ENCODE assay signal across 20 cellular contexts in the genomic region with DNA sequence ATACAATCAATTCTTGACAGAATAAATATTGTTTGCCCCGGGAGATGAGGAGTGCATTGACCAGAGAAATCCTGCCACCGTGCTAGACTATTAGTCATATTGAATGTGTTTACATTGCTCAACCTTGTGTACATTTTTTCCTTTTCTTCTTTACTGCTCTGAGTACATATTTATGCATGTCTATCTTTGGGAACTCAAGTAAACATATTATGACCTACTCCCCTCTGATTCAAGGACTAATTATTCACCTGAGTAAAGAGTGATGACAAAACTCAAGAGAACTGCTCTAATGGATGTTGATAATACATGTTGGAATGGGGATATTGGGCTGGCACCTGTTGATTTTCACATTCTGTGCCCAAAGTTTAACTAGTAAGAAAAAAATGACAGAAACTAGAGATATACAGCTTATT. TPM values are rescaled to one million over a fixed set of nuclear protein-coding genes. Genes with fewer than 3 reads are reported as not detected.
A peak's percentile ranks its signal among the peaks of the same experiment; 100 is the strongest.
DNase-seq lines count a peak whose midpoint lies in the region; ATAC-seq, FAIRE-seq and TF ChIP-seq lines count a peak whose summit lies in the region.
"Had no signal": no experiment of that assay in that cellular context is flagged by ENCODE, and none has a peak within 500 bp of the region (broad histone marks: within the 10 kb centered on the region; RNA-seq: fewer than 3 reads in every experiment).

No MANE protein-coding gene starts in this region.

- H3K4me1 ChIP-seq in HepG2 (ENCODE audit: insufficient read depth, low read length) = peaks cover 58% of the 10 kb centered on the region

- H3K36me3 ChIP-seq in HepG2 (replicated peaks in 1 of 2; ENCODE audit: control insufficient read depth in 1 of 2, insufficient read depth in 2 of 2, low read length in 2 of 2) = no peaks in the 10 kb centered on the region

- no peaks in the 10 kb centered on the region for H3K27me3 Mint-ChIP-seq in WTC11 (ENCODE audit: low read depth)

- H3K9me3 ChIP-seq in HepG2 (ENCODE audit: low read length) = no peaks in the 10 kb centered on the region

- 0% methylated on average over 2 of the region's 2 CpGs for WGBS in HepG2 (ENCODE audit: low lambda C conversion rate)

- no peak for TF ChIP-seq POLR2A in HepG2 (IDR thresholded peaks at IDR 0.05; ENCODE audit: insufficient read depth in 1 of 2, low read depth in 2 of 2, low read length in 2 of 2)

- TF ChIP-seq CTCF in WTC11 (IDR thresholded peaks at IDR 0.05) (no peak), HepG2 (CRISPR knock-in tag; IDR thresholded peaks at IDR 0.05) (no peak)

- no peaks in the 10 kb centered on the region for H3K9me3 Mint-ChIP-seq in WTC11
- H3K9me3 Mint-ChIP-seq: activated CD4-positive, alpha-beta T cell treated with anti-CD3 and anti-CD28 coated beads, Interleukin-2, amount 10 ng/mL, durations not matched to agents 24 days and 14 days; activated T-cell treated with anti-CD3 and anti-CD28 coated beads, Interleukin-2, amount 50 U/mL, for 24 hours had no signal

- H3K79me2 ChIP-seq in HepG2 (ENCODE audit: insufficient read depth, low read length) = no peaks in the 10 kb centered on the region

- H3K27me3 ChIP-seq in HepG2 (ENCODE audit: control insufficient read depth in 1 of 2, insufficient read depth in 2 of 2, low read length in 2 of 2) = peaks cover 0 to 23% of the 10 kb centered on the region in 2 experiments; a peak in 3 of 5 replicates

- TF ChIP-seq RAD21 in HepG2 (CRISPR knock-in tag; IDR thresholded peaks at IDR 0.05) = no peak

- DNase-seq in Caki2 (ENCODE audit: low read depth) (peak; percentile 66), NCI-H1930 (lab: John Stamatoyannopoulos, UW) (peak; percentile 34 to 61), WTC11 (ENCODE audit: low spot score) (no peak), HepG2 (ENCODE audit: low spot score) (peak; percentile 94), HTR-8/SVneo (ENCODE audit: insufficient read length, low spot score) (no peak), dedifferentiated amniotic fluid mesenchymal stem cell (ENCODE audit: extremely low spot score) (no peak)
- DNase-seq: activated CD4-positive, alpha-beta T cell treated with anti-CD3 and anti-CD28 coated beads, Interleukin-2, amount 10 ng/mL, durations not matched to agents 24 days and 14 days; activated T-cell treated with anti-CD3 and anti-CD28 coated beads, Interleukin-2, amount 50 U/mL, for 24 hours; amniotic stem cell; cortex of kidney; DMS79 treated with DMSO at 0.1 percent for 48 hours; IMR-90; stimulated activated CD4-positive, alpha-beta T cell treated with anti-CD3 and anti-CD28 coated beads, Interleukin-1b, Interleukin-23, amount 100 ng/mL, for 48 hours had no signal

- POLR2A ChIA-PET in WTC11 (lab: Charles Lee) = no interaction called here
- POLR2A ChIA-PET in HepG2 (lab: Yijun Ruan, JAX) = no interaction called here

- H2AFZ ChIP-seq in HepG2 (ENCODE audit: low read length) = no peak overlapping the region

- no peaks in the 10 kb centered on the region for H3K4me1 Mint-ChIP-seq in WTC11
- H3K4me1 Mint-ChIP-seq: activated CD4-positive, alpha-beta T cell treated with anti-CD3 and anti-CD28 coated beads, Interleukin-2, amount 10 ng/mL, durations not matched to agents 24 days and 14 days had no signal

- H3K9ac ChIP-seq in HepG2 (ENCODE audit: insufficient read depth, low read depth, low read length) = no peak overlapping the region

- CTCF ChIA-PET in WTC11 (lab: Charles Lee) (no interaction called here), HepG2 (lab: Yijun Ruan, JAX; ENCODE audit: low intra/inter-chr PET ratio, low total read pairs) (no interaction called here)

- TF ChIP-seq EP300 in HepG2 (IDR thresholded peaks at IDR 0.05; ENCODE audit: low read depth in 2 of 2, low read length in 2 of 2) = peak; percentile 95 to 97
- peak; percentile 97 for TF ChIP-seq EP300 in HepG2 (CRISPR knock-in tag; IDR thresholded peaks at IDR 0.05; ENCODE audit: borderline replicate concordance)

- no peak overlapping the region for H3K27ac Mint-ChIP-seq in WTC11
- H3K27ac Mint-ChIP-seq: activated CD4-positive, alpha-beta T cell treated with anti-CD3 and anti-CD28 coated beads, Interleukin-2, amount 10 ng/mL, durations not matched to agents 24 days and 14 days; activated T-cell treated with anti-CD3 and anti-CD28 coated beads, Interleukin-2, amount 50 U/mL, for 24 hours had no signal

- H4K20me1 ChIP-seq in HepG2 (ENCODE audit: insufficient read depth, low read length) = no peaks in the 10 kb centered on the region

- 0 out of 2 replicates have a peak overlapping the region, but pooled peaks have one; percentile 6 for H3K4me2 ChIP-seq in HepG2 (ENCODE audit: low read depth, low read length)

- no peak for ATAC-seq in WTC11
- ATAC-seq in HepG2 = peak; percentile 97
- ATAC-seq in GM21529 (IDR thresholded peaks at IDR 0.05; ENCODE audit: unreplicated experiment) = no peak
- ATAC-seq in GM21576 (IDR thresholded peaks at IDR 0.05; ENCODE audit: unreplicated experiment) = no peak

- FAIRE-seq in HepG2 (lab: Jason Lieb, UNC) = peak; percentile 75
- no peak for FAIRE-seq in HTR-8/SVneo (lab: Jason Lieb, UNC)

- intact Hi-C loops in HepG2 (cut with micrococcal nuclease; ENCODE audit: unreplicated experiment) = loop anchor here (1.0 to 10.0 kb wide), 5 partner anchors 71 to 547 kb away; partner anchors contain the start of genes C5orf46 and FBXO38

- no peaks in the 10 kb centered on the region for H3K36me3 Mint-ChIP-seq in WTC11

- no peak overlapping the region for H3K4me3 Mint-ChIP-seq in WTC11
- H3K4me3 Mint-ChIP-seq: activated CD4-positive, alpha-beta T cell treated with anti-CD3 and anti-CD28 coated beads, Interleukin-2, amount 10 ng/mL, durations not matched to agents 24 days and 14 days; activated T-cell treated with anti-CD3 and anti-CD28 coated beads, Interleukin-2, amount 50 U/mL, for 24 hours had no signal

- BruUV-seq in HepG2 (replicated peaks; lab: Mats Ljungman, UMichigan) = no TSS peak

- H3K4me3 ChIP-seq in HepG2 (replicated peaks in 1 of 3; ENCODE audit: insufficient read depth in 1 of 3, low read depth in 2 of 3, low read length in 3 of 3) = no peak overlapping the region

- in situ Hi-C loops in Caki2 (cut with HindIII; ENCODE audit: low pct_unique_long_range_greater_than_20kb, low sequenced_read_pairs) = no loop called here
- in situ Hi-C loops in HepG2 (cut with HindIII; ENCODE audit: extremely low pct_ligation_motif_present, low pct_unique_long_range_greater_than_20kb) = no loop called here

- no peak overlapping the region for H3K27ac ChIP-seq in HepG2 (ENCODE audit: extremely low read length, insufficient read depth, low read length)

RNA-seq across cellular contexts. Expression of gene SPINK1, which starts 3.9 kb away (rescaled TPM):
- total RNA-seq in Caki2 (2014; rRNA removed; shearing (Covaris generic); ENCODE audit: low replicate concordance) = not detected in 2 replicates
- total RNA-seq in WTC11 (2021) (5.4 to 10.6 TPM (median 5.5 TPM) in 3 replicates), HepG2 (2016; rRNA removed; fragmentation: Illumina TruSeq; extraction: Trizol) (12.1 and 14.7 TPM in 2 replicates)
- total RNA-seq in HepG2 (2016; cell fraction: cytosol; rRNA removed; fragmentation: Illumina TruSeq; extraction: Trizol; ENCODE audit: low read depth) = 5.9 and 13.9 TPM in 2 replicates
- 11.2 and 17.2 TPM in 2 replicates for total RNA-seq in HepG2 (2016; cell fraction: insoluble cytoplasmic fraction; rRNA removed; fragmentation: Illumina TruSeq; extraction: Trizol)
- 6.5 and 7.8 TPM in 2 replicates for total RNA-seq in HepG2 (2016; cell fraction: membrane; rRNA removed; fragmentation: Illumina TruSeq; extraction: Trizol)
- total RNA-seq in HepG2 (2016; cell fraction: nucleus; rRNA removed; fragmentation: Illumina TruSeq; extraction: Trizol) = 12.0 and 15.7 TPM in 2 replicates
- polyA plus RNA-seq in HepG2 (2011; rRNA removed) = 17.1 and 27.5 TPM in 2 replicates
- polyA plus RNA-seq in HepG2 (2011; cell fraction: cytosol; rRNA removed) = 16.9 and 24.8 TPM in 2 replicates
- polyA plus RNA-seq in HepG2 (2011; cell fraction: nucleus; rRNA removed) = 1.2 and 10.2 TPM in 2 replicates
- polyA plus RNA-seq in HepG2 (2012) = 6.0 and 22.0 TPM in 2 replicates
- polyA plus RNA-seq in HepG2 (2016; cell fraction: cytosol; fragmentation: Illumina TruSeq; extraction: Trizol; ENCODE audit: low read depth) = 5.1 and 7.9 TPM in 2 replicates
- 5.7 and 6.0 TPM in 2 replicates for polyA plus RNA-seq in HepG2 (2016; cell fraction: insoluble cytoplasmic fraction; fragmentation: Illumina TruSeq; extraction: Trizol; ENCODE audit: low read depth)
- polyA plus RNA-seq in HepG2 (2016; cell fraction: membrane; fragmentation: Illumina TruSeq; extraction: Trizol; ENCODE audit: low read depth) = 5.1 TPM in 2 replicates
- polyA plus RNA-seq in HepG2 (2016; cell fraction: nucleus; fragmentation: Illumina TruSeq; extraction: Trizol; ENCODE audit: insufficient read depth, low read depth) = 11.9 and 13.9 TPM in 2 replicates
- polyA minus RNA-seq in HepG2 (2011; rRNA and poly(A)+ RNA removed; ENCODE audit: low replicate concordance) = 3.9 TPM in 1 of 2 replicates, not detected in the other
- polyA minus RNA-seq in HepG2 (2011; cell fraction: cytosol; rRNA and poly(A)+ RNA removed) = 0.88 and 5.3 TPM in 2 replicates
- 1.1 and 1.5 TPM in 2 replicates for polyA minus RNA-seq in HepG2 (2011; cell fraction: nucleus; rRNA and poly(A)+ RNA removed)
- total RNA-seq: activated CD4-positive, alpha-beta T cell treated with anti-CD3 and anti-CD28 coated beads, Interleukin-2, amount 10 ng/mL, durations not matched to agents 24 days and 14 days; IMR-90; OCI-LY7; T-helper 1 cell treated with Interleukin-12 subunit alpha and Interleukin-12 subunit beta and Interleukin-4 antibody, amounts not matched to agents 30 ng/mL and 1 ng/mL, for 36 hours had no signal
- polyA plus RNA-seq: IMR-90 had no signal

RNA-seq across cellular contexts. Expression of gene SCGB3A2, which starts 43.1 kb away (rescaled TPM):
- not detected in 2 replicates for total RNA-seq in Caki2 (2014; rRNA removed; shearing (Covaris generic); ENCODE audit: low replicate concordance)
- total RNA-seq in WTC11 (2021) (57.3 to 79.1 TPM (median 66.0 TPM) in 3 replicates), HepG2 (2016; rRNA removed; fragmentation: Illumina TruSeq; extraction: Trizol) (not detected in 2 replicates)
- total RNA-seq in HepG2 (2016; cell fraction: cytosol; rRNA removed; fragmentation: Illumina TruSeq; extraction: Trizol; ENCODE audit: low read depth) = not detected in 2 replicates
- total RNA-seq in HepG2 (2016; cell fraction: insoluble cytoplasmic fraction; rRNA removed; fragmentation: Illumina TruSeq; extraction: Trizol) = not detected in 2 replicates
- not detected in 2 replicates for total RNA-seq in HepG2 (2016; cell fraction: membrane; rRNA removed; fragmentation: Illumina TruSeq; extraction: Trizol)
- total RNA-seq in HepG2 (2016; cell fraction: nucleus; rRNA removed; fragmentation: Illumina TruSeq; extraction: Trizol) = not detected in 2 replicates
- polyA plus RNA-seq in HepG2 (2011; rRNA removed) = not detected in 2 replicates
- not detected in 2 replicates for polyA plus RNA-seq in HepG2 (2011; cell fraction: cytosol; rRNA removed)
- not detected in 2 replicates for polyA plus RNA-seq in HepG2 (2011; cell fraction: nucleus; rRNA removed)
- not detected in 2 replicates for polyA plus RNA-seq in HepG2 (2012)
- not detected in 2 replicates for polyA plus RNA-seq in HepG2 (2016; cell fraction: cytosol; fragmentation: Illumina TruSeq; extraction: Trizol; ENCODE audit: low read depth)
- polyA plus RNA-seq in HepG2 (2016; cell fraction: insoluble cytoplasmic fraction; fragmentation: Illumina TruSeq; extraction: Trizol; ENCODE audit: low read depth) = not detected in 2 replicates
- not detected in 2 replicates for polyA plus RNA-seq in HepG2 (2016; cell fraction: membrane; fragmentation: Illumina TruSeq; extraction: Trizol; ENCODE audit: low read depth)
- polyA plus RNA-seq in HepG2 (2016; cell fraction: nucleus; fragmentation: Illumina TruSeq; extraction: Trizol; ENCODE audit: insufficient read depth, low read depth) = not detected in 2 replicates
- polyA minus RNA-seq in HepG2 (2011; rRNA and poly(A)+ RNA removed; ENCODE audit: low replicate concordance) = not detected in 2 replicates
- not detected in 2 replicates for polyA minus RNA-seq in HepG2 (2011; cell fraction: cytosol; rRNA and poly(A)+ RNA removed)
- not detected in 2 replicates for polyA minus RNA-seq in HepG2 (2011; cell fraction: nucleus; rRNA and poly(A)+ RNA removed)
- total RNA-seq: activated CD4-positive, alpha-beta T cell treated with anti-CD3 and anti-CD28 coated beads, Interleukin-2, amount 10 ng/mL, durations not matched to agents 24 days and 14 days; IMR-90; mononuclear cell; OCI-LY7; posterior vena cava; T-helper 1 cell treated with Interleukin-12 subunit alpha and Interleukin-12 subunit beta and Interleukin-4 antibody, amounts not matched to agents 30 ng/mL and 1 ng/mL, for 36 hours; urinary bladder had no signal
- polyA plus RNA-seq: IMR-90, urinary bladder had no signal

RNA-seq across cellular contexts. Expression of gene JAKMIP2, which starts 52.9 kb away (rescaled TPM):
- total RNA-seq in Caki2 (2014; rRNA removed; shearing (Covaris generic); ENCODE audit: low replicate concordance) = 0.20 TPM in 1 of 2 replicates, not detected in the other
- 10.9 to 11.9 TPM (median 11.8 TPM) in 3 replicates for total RNA-seq in WTC11 (2021)
- 1.9 and 2.1 TPM in 2 replicates for total RNA-seq in HepG2 (2016; rRNA removed; fragmentation: Illumina TruSeq; extraction: Trizol)
- total RNA-seq in HepG2 (2016; cell fraction: cytosol; rRNA removed; fragmentation: Illumina TruSeq; extraction: Trizol; ENCODE audit: low read depth) = 0.18 and 0.61 TPM in 2 replicates
- total RNA-seq in HepG2 (2016; cell fraction: insoluble cytoplasmic fraction; rRNA removed; fragmentation: Illumina TruSeq; extraction: Trizol) = 1.6 and 3.4 TPM in 2 replicates
- 1.6 and 1.9 TPM in 2 replicates for total RNA-seq in HepG2 (2016; cell fraction: membrane; rRNA removed; fragmentation: Illumina TruSeq; extraction: Trizol)
- total RNA-seq in HepG2 (2016; cell fraction: nucleus; rRNA removed; fragmentation: Illumina TruSeq; extraction: Trizol) = 1.6 and 1.8 TPM in 2 replicates
- polyA plus RNA-seq in HepG2 (2011; rRNA removed) = 0.04 TPM in 2 replicates
- polyA plus RNA-seq in HepG2 (2011; cell fraction: cytosol; rRNA removed) = 0.01 and 0.03 TPM in 2 replicates
- polyA plus RNA-seq in HepG2 (2011; cell fraction: nucleus; rRNA removed) = 0.05 TPM in 1 of 2 replicates, not detected in the other
- 0.20 and 0.34 TPM in 2 replicates for polyA plus RNA-seq in HepG2 (2012)
- polyA plus RNA-seq in HepG2 (2016; cell fraction: cytosol; fragmentation: Illumina TruSeq; extraction: Trizol; ENCODE audit: low read depth) = 0.22 and 0.36 TPM in 2 replicates
- polyA plus RNA-seq in HepG2 (2016; cell fraction: insoluble cytoplasmic fraction; fragmentation: Illumina TruSeq; extraction: Trizol; ENCODE audit: low read depth) = 1.9 and 2.1 TPM in 2 replicates
- polyA plus RNA-seq in HepG2 (2016; cell fraction: membrane; fragmentation: Illumina TruSeq; extraction: Trizol; ENCODE audit: low read depth) = 0.56 and 0.71 TPM in 2 replicates
- 1.00 and 2.7 TPM in 2 replicates for polyA plus RNA-seq in HepG2 (2016; cell fraction: nucleus; fragmentation: Illumina TruSeq; extraction: Trizol; ENCODE audit: insufficient read depth, low read depth)
- polyA minus RNA-seq in HepG2 (2011; rRNA and poly(A)+ RNA removed; ENCODE audit: low replicate concordance) = not detected in 2 replicates
- 0.10 TPM in 1 of 2 replicates, not detected in the other for polyA minus RNA-seq in HepG2 (2011; cell fraction: cytosol; rRNA and poly(A)+ RNA removed)
- 0.13 and 0.25 TPM in 2 replicates for polyA minus RNA-seq in HepG2 (2011; cell fraction: nucleus; rRNA and poly(A)+ RNA removed)
- polyA plus RNA-seq: IMR-90 had no signal

Comparison
In these comparisons a context has a peak if more than half of its experiments do, and no peak if none do; other contexts are left out.
1. DNase-seq: peak in Caki2 (single experiment), NCI-H1930 (2 of 2) and HepG2 (single experiment); none in WTC11 (single experiment), HTR-8/SVneo (single experiment) and dedifferentiated amniotic fluid mesenchymal stem cell (single experiment).
2. RNA of gene SCGB3A2, which starts 43.1 kb away (total RNA-seq): 57.3 to 79.1 TPM in WTC11; not detected in Caki2 and not detected in HepG2; every median in the first group is over 10 times any median in the second.